8 cellular contexts compared by ENCODE assay signal in the genomic region with DNA sequence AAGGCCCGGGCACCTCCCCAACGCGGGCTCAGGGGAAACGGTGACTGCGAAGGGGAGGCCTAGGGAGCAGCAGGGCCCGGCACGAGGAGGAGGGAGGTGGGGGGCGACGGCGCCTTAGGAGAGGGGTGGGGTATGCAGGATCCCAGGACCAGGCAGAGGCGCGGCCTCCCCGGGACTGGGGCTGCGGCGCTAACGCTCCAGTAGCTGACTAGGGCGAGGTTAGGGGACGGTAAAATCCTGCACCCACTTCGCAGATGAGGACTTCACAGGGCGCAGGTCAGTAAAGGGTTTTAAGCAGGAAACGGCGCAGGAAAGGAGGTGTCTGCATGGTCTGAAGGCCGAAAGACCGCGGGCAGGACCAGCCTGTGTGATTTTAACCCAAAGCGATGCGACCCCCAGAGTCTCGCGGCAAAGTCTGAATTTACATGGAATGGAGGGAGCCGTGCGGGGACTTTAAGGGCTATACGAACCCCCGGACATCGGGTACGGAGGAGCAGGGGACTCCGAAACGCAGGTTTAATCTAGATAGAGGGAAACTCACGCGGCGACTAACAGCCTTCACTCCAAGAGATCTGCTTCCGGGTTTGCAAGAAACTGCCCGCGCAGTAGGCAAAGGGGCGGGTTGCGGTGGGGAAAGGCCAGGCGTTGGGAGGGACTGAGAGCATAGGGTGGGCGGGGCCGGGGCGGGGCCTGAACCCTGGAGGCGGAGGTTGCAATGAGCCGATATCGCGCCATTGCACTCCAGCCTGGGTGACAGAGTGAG. TPM values are rescaled to one million over a fixed set of nuclear protein-coding genes. Genes with fewer than 3 reads are reported as not detected.
DNase-seq lines count a peak whose midpoint lies in the region; ATAC-seq, FAIRE-seq and TF ChIP-seq lines count a peak whose summit lies in the region.

A gene (minus strand): TSS at position 588 of the 763 bp plus-strand sequence. CDS start 10,460 bp downstream, outside the sequence.

- peaks cover 0 to 4% of the 10 kb centered on the region in 2 donors for H3K4me1 ChIP-seq in kidney (ENCODE audit: control insufficient read depth in 1 of 2, insufficient read depth in 1 of 2, low read depth in 1 of 2, low read length in 2 of 2)
- peaks cover 4 to 43% (median 25%) of the 10 kb centered on the region in 6 donors for H3K4me1 ChIP-seq in spleen

- peaks cover 13% of the 10 kb centered on the region for H3K36me3 Mint-ChIP-seq in chondrocyte (ENCODE audit: low read depth)

- peak within 1 kb of the TSS; percentile 89 for H3K27ac Mint-ChIP-seq in chondrocyte (ENCODE audit: unreplicated experiment)

- peak within 1 kb of the TSS; percentile 92 for H3K4me3 Mint-ChIP-seq in chondrocyte (ENCODE audit: unreplicated experiment)

- no peak for TF ChIP-seq POLR2A in spleen (IDR thresholded peaks at IDR 0.05)

- H3K9me3 ChIP-seq in kidney (ENCODE audit: control insufficient read depth in 1 of 2, low read length in 2 of 2) = no peaks in the 10 kb centered on the region
- H3K9me3 ChIP-seq in spleen = peaks cover 0 to 39% (median 14%) of the 10 kb centered on the region in 8 donors

- H3K27me3 Mint-ChIP-seq in chondrocyte (ENCODE audit: low read depth) = no peaks in the 10 kb centered on the region

- H3K27me3 ChIP-seq in spleen (replicated peaks in 1 of 7) = no peaks in the 10 kb centered on the region

- H3K27ac ChIP-seq in kidney (ENCODE audit: low read depth in 2 of 2, low read length in 2 of 2) (peak within 1 kb of the TSS in 1 of 2 donors; percentile 28), spleen (peak within 1 kb of the TSS; percentile 73 to 90 (median 86))

- intact Hi-C loops in kidney (cut with DNase I) = no loop called here
- intact Hi-C loops in spleen (cut with DNase I; ENCODE audit: low total_unique reads) = loop anchor here (10.0 kb wide), 1 partner anchor 172 kb away; a partner anchor contains a TSS

- no peak for FAIRE-seq in kidney (lab: Jason Lieb, UNC)

- H3K4me3 ChIP-seq in GM12875 (ENCODE audit: low read depth, low read length) = peak within 1 kb of the TSS; percentile 29
- H3K4me3 ChIP-seq in kidney (ENCODE audit: low read length in 2 of 2) = peak within 1 kb of the TSS; percentile 90 to 94
- peak within 1 kb of the TSS; percentile 59 to 86 (median 60) for H3K4me3 ChIP-seq in spleen

- no peak for TF ChIP-seq CTCF in GM12875 (IDR thresholded peaks at IDR 0.05; ENCODE audit: borderline replicate concordance, insufficient read depth, low read depth, low read length)
- no peak for TF ChIP-seq CTCF in chondrocyte (IDR thresholded peaks at IDR 0.05)
- no peak for TF ChIP-seq CTCF in kidney (IDR thresholded peaks at IDR 0.05; ENCODE audit: borderline replicate concordance, extremely low read depth, insufficient read depth)
- TF ChIP-seq CTCF in spleen (IDR thresholded peaks at IDR 0.05 in 8 of 11, conservative IDR thresholded peaks at IDR 0.05 in 3 of 11) = peak in 1 of 11 experiments; percentile 11

- H3K9ac ChIP-seq in kidney (ENCODE audit: low read length in 2 of 2) = peak within 1 kb of the TSS; percentile 93 to 97

- ATAC-seq in GM21529 (IDR thresholded peaks at IDR 0.05; ENCODE audit: unreplicated experiment) = no peak

- DNase-seq in NCI-H1417 treated with DMSO at 0.1 percent for 48 hours (lab: John Stamatoyannopoulos, UW) (peak; percentile 24), chondrocyte (ENCODE audit: low spot score) (no peak), kidney (peak; percentile 96), spleen (peak; percentile 95), NCI-H1694 (lab: John Stamatoyannopoulos, UW) (no peak)
- peak; percentile 58 for DNase-seq in activated CD4-positive, alpha-beta T cell treated with anti-CD3 and anti-CD28 coated beads for 24 hours (ENCODE audit: low read depth in 2 of 2)

- H3K4me1 Mint-ChIP-seq in chondrocyte (ENCODE audit: low read depth) = peaks cover 28% of the 10 kb centered on the region

- no peaks in the 10 kb centered on the region for H3K36me3 ChIP-seq in kidney (ENCODE audit: control insufficient read depth in 1 of 2, insufficient read depth in 2 of 2, low read length in 2 of 2)
- H3K36me3 ChIP-seq in spleen = peaks cover 0 to 16% (median 5%) of the 10 kb centered on the region in 6 donors

- H3K9me3 Mint-ChIP-seq in chondrocyte (ENCODE audit: low read depth) = peaks cover 3% of the 10 kb centered on the region

- whole genome bisulfite sequencing in spleen, 5 donors = 0 to 1% (median 1%) methylated on average over 50 to 53 of the region's 53 CpGs

RNA-seq across cellular contexts. Expression of the gene that starts here (rescaled TPM):
- 1.4 to 4.7 TPM (median 3.3 TPM) in 3 replicates for total RNA-seq in chondrocyte
- total RNA-seq in kidney = 5.4 TPM
- 2.2 TPM for polyA plus RNA-seq in kidney (ENCODE audit: insufficient read depth, low read depth, low replicate concordance)
- total RNA-seq in spleen = 1 to 10 TPM; 2.8 to 7.3 (median 4.9) TPM
- 1 to 10 TPM; 1.9 to 4.4 (median 2.9) TPM for polyA plus RNA-seq in spleen

Comparison
In these comparisons a context has a peak if more than half of its experiments do, and no peak if none do; other contexts are left out.
1. H3K4me3 ChIP-seq: peak in every context shown above with its lines; median percentile 92 in kidney; 60 in spleen; 29 in GM12875.
2. DNase-seq: peak in NCI-H1417 treated with DMSO at 0.1 percent for 48 hours (single experiment), activated CD4-positive, alpha-beta T cell treated with anti-CD3 and anti-CD28 coated beads for 24 hours (2 of 2), kidney (single experiment) and spleen (single experiment); none in chondrocyte (single experiment) and NCI-H1694 (single experiment).